ENCODE assay signal across 8 cellular contexts in the genomic region with DNA sequence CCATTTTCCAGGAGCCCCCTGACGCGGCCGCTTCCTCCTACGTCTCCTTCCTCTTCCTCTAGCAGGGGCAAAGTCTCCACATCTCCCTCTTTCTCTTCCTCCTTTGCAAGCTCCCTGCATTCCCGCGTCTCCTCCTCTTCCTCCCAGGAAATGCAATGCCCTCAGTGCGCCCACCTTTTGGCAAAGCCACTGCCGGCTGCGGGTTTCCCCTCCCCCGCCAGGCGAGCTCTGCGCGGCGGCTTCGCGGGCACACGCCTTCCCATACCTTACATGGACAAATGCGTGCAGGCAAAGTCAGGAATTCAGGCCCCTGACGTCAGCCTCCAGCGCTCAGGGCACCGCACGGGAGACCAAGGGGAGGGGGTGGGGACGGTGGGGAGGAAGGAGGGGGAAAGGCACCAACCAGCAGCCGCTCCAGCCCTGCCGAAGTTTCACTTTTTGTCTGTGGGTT. TPM values are rescaled to one million over a fixed set of nuclear protein-coding genes. Genes with fewer than 3 reads are reported as not detected.
A peak's percentile ranks its signal among the peaks of the same experiment; 100 is the strongest.
DNase-seq lines count a peak whose midpoint lies in the region; ATAC-seq, FAIRE-seq and TF ChIP-seq lines count a peak whose summit lies in the region.

No MANE protein-coding gene starts in this region.

- no peak for TF ChIP-seq CTCF in cardiac muscle cell (IDR thresholded peaks at IDR 0.05; ENCODE audit: low read depth, low read length)
- TF ChIP-seq CTCF in osteoblast (IDR thresholded peaks at IDR 0.05; ENCODE audit: extremely low read depth, low read depth, low read length), result no peak

- peaks cover 56% of the 10 kb centered on the region for H3K79me2 ChIP-seq in osteoblast (ENCODE audit: insufficient read depth, low read length)

- WGBS in HUES64, result under 1% methylated on average over 25 of the region's 25 CpGs

- H3K4me1 ChIP-seq in HUES64 (ENCODE audit: insufficient read depth, low read length) (peaks cover 32% of the 10 kb centered on the region), cardiac muscle cell (ENCODE audit: low read depth) (peaks cover 12% of the 10 kb centered on the region), osteoblast (ENCODE audit: insufficient read depth, low read length) (peaks cover 38% of the 10 kb centered on the region)

- ATAC-seq in HG03469 (IDR thresholded peaks at IDR 0.05; ENCODE audit: unreplicated experiment), result no peak

- DNase-seq in Ammon's horn (ENCODE audit: low spot score) (peak; percentile 69), GM19239 (ENCODE audit: insufficient read length, low spot score) (peak; percentile 31), RPMI7951 (ENCODE audit: low read depth) (peak; percentile 96), amniotic stem cell (lab: John Stamatoyannopoulos, UW) (peak; percentile 83), cardiac muscle cell (ENCODE audit: low read depth in 1 of 2, low spot score in 1 of 2) (peak; percentile 91 to 97), osteoblast (ENCODE audit: insufficient read length, low spot score, missing footprints) (peak; percentile 99)

- peak overlapping the region; percentile 98 for H3K27ac ChIP-seq in HUES64 (ENCODE audit: low read depth, low read length)
- peak overlapping the region; percentile 99 for H3K27ac ChIP-seq in cardiac muscle cell
- peak overlapping the region; percentile 100 for H3K27ac ChIP-seq in osteoblast (ENCODE audit: low read depth, low read length)

- peak overlapping the region; percentile 95 for H3K9ac ChIP-seq in HUES64 (ENCODE audit: low read depth, low read length)

- H3K4me3 ChIP-seq in HUES64 (ENCODE audit: low read length) (peak overlapping the region; percentile 80), cardiac muscle cell (peak overlapping the region; percentile 57), osteoblast (ENCODE audit: insufficient read depth, low read length) (peak overlapping the region; percentile 89)

- no peaks in the 10 kb centered on the region for H3K27me3 ChIP-seq in HUES64 (ENCODE audit: insufficient read depth, low read length)
- H3K27me3 ChIP-seq in cardiac muscle cell, result no peaks in the 10 kb centered on the region
- no peaks in the 10 kb centered on the region for H3K27me3 ChIP-seq in osteoblast (ENCODE audit: insufficient read depth, low read length)

- H4K20me1 ChIP-seq in osteoblast (ENCODE audit: insufficient read depth, low read length), result peaks cover 4% of the 10 kb centered on the region

- H3K9me3 ChIP-seq in HUES64 (ENCODE audit: insufficient read depth, low read depth, low read length), result no peaks in the 10 kb centered on the region
- no peaks in the 10 kb centered on the region for H3K9me3 ChIP-seq in cardiac muscle cell (ENCODE audit: low read depth)
- H3K9me3 ChIP-seq in osteoblast (ENCODE audit: low read depth, low read length), result no peaks in the 10 kb centered on the region

- H3K4me2 ChIP-seq in osteoblast (ENCODE audit: insufficient read depth, low read length), result peak overlapping the region; percentile 95

- FAIRE-seq in GM19239 (lab: Jason Lieb, UNC), result no peak

- H3K36me3 ChIP-seq in HUES64 (ENCODE audit: insufficient read depth, low read length) (no peaks in the 10 kb centered on the region), cardiac muscle cell (no peaks in the 10 kb centered on the region), osteoblast (ENCODE audit: insufficient read depth, low read length) (no peaks in the 10 kb centered on the region)

- peak overlapping the region; percentile 62 for H2AFZ ChIP-seq in osteoblast (ENCODE audit: low read length)

RNA-seq across cellular contexts. Expression of a gene that starts 0.4 kb away (rescaled TPM):
- 12.1 TPM for polyA plus RNA-seq in HUES64 (2013, experiment 1 of 2)
- 14.8 TPM for polyA plus RNA-seq in HUES64 (2013, experiment 2 of 2)
- 21.3 and 30.2 TPM in 2 replicates for total RNA-seq in RPMI7951 (2014; rRNA removed; shearing (Covaris generic))
- total RNA-seq in cardiac muscle cell (31.6 and 45.2 TPM in 2 replicates), osteoblast (73.4 and 77.4 TPM in 2 replicates)
- 21.4 and 37.7 TPM in 2 replicates for polyA plus RNA-seq in cardiac muscle cell

Comparison
In these comparisons a context has a peak if more than half of its experiments do, and no peak if none do; other contexts are left out.
1. DNase-seq: peak in every context shown above with its lines; median percentile 99 in osteoblast; 96 in RPMI7951; 94 in cardiac muscle cell; 83 in amniotic stem cell; 69 in Ammon's horn; 31 in GM19239.